35 cellular contexts compared by ENCODE assay signal in the genomic region with DNA sequence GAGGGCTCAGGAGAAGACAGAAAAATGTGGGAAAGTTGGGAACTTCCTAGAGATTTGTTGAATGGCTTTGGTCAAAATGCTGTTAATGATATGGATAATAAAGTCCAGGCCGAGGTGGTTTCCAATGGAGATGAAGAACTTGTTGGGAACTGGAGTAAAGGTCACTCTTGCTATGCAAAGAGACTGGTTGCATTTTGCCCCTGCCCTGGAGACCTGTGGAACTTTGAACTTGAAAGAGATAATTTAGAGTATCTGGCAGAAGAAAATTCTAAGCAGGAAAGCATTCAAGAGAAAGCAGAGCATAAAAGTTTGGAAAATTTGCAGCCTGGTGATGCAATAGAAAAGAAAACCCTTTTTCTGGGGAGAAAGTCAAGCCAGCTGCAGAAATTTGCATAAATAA.
"Had no signal": no experiment of that assay in that cellular context is flagged by ENCODE, and none has a peak within 500 bp of the region (broad histone marks: within the 10 kb centered on the region; RNA-seq: fewer than 3 reads in every experiment).

No MANE protein-coding gene starts in this region.

- H3K27ac Mint-ChIP-seq: activated CD4-positive, alpha-beta T cell treated with anti-CD3 and anti-CD28 coated beads, Interleukin-2, amount 10 ng/mL, durations not matched to agents 24 days and 14 days; activated CD8-positive, alpha-beta T cell treated with anti-CD3 and anti-CD28 coated beads for 36 hours; activated naive CD4-positive, alpha-beta T cell treated with anti-CD3 and anti-CD28 coated beads, Interleukin-2, amount 50 U/mL, for 24 hours; activated naive CD8-positive, alpha-beta T cell treated with anti-CD3 and anti-CD28 coated beads, Interleukin-2, amount 10 ng/mL, durations not matched to agents 7 days and 5 days; activated T-cell treated with anti-CD3 and anti-CD28 coated beads, Interleukin-2, amount 50 U/mL, for 72 hours; activated T-helper 17 cell treated with anti-CD3 and anti-CD28 coated beads, Interleukin-2, amount 50 U/mL, for 72 hours; IgD-negative memory B cell; T-helper 1 cell treated with Interleukin-12 subunit alpha and Interleukin-12 subunit beta and Interleukin-4 antibody, amounts not matched to agents 30 μg/mL and 1 μg/mL, for 36 hours; T-helper 2 cell treated with Interferon-gamma antibody and Interleukin-4, amounts not matched to agents 5 μg/mL and 100 μg/mL, for 36 hours had no signal

- ATAC-seq: activated T-cell treated with anti-CD3 and anti-CD28 coated beads, Interleukin-2, amount 50 U/mL, for 72 hours; activated T-helper 17 cell treated with anti-CD3 and anti-CD28 coated beads, Interleukin-2, amount 50 U/mL, for 72 hours; body of pancreas; Panc1 had no signal

- H3K4me3 Mint-ChIP-seq: activated CD4-positive, alpha-beta T cell treated with anti-CD3 and anti-CD28 coated beads, Interleukin-2, amount 10 ng/mL, durations not matched to agents 24 days and 14 days; activated CD8-positive, alpha-beta T cell treated with anti-CD3 and anti-CD28 coated beads for 36 hours; activated naive CD4-positive, alpha-beta T cell treated with anti-CD3 and anti-CD28 coated beads, Interleukin-2, amount 50 U/mL, for 24 hours; activated naive CD8-positive, alpha-beta T cell treated with anti-CD3 and anti-CD28 coated beads, Interleukin-2, amount 10 ng/mL, durations not matched to agents 7 days and 5 days; activated T-cell treated with anti-CD3 and anti-CD28 coated beads, Interleukin-2, amount 50 U/mL, for 72 hours; activated T-helper 17 cell treated with anti-CD3 and anti-CD28 coated beads, Interleukin-2, amount 50 U/mL, for 72 hours; IgD-negative memory B cell; T-helper 1 cell treated with Interleukin-12 subunit alpha and Interleukin-12 subunit beta and Interleukin-4 antibody, amounts not matched to agents 30 μg/mL and 1 μg/mL, for 36 hours; T-helper 2 cell treated with Interferon-gamma antibody and Interleukin-4, amounts not matched to agents 5 μg/mL and 100 μg/mL, for 36 hours had no signal

- H3K27ac ChIP-seq: body of pancreas, breast epithelium, SJSA1 had no signal

- DNase-seq: activated CD4-positive, alpha-beta T cell treated with anti-CD3 and anti-CD28 coated beads, Interleukin-2, amount 10 ng/mL, durations not matched to agents 24 days and 14 days; activated CD4-positive, alpha-beta T cell treated with anti-CD3 and anti-CD28 coated beads, Interleukin-2, amount 50 U/mL, for 4 hours; activated effector memory CD4-positive, alpha-beta T cell treated with anti-CD3 and anti-CD28 coated beads, Interleukin-2, amount 50 U/mL, for 16 hours; activated naive CD4-positive, alpha-beta T cell treated with Interleukin-2 at 50 U/mL for 16 hours; activated naive CD8-positive, alpha-beta T cell treated with anti-CD3 and anti-CD28 coated beads, Interleukin-2, amount 10 ng/mL, durations not matched to agents 7 days and 5 days; activated T-cell treated with anti-CD3 and anti-CD28 coated beads, Interleukin-2, amount 50 U/mL, for 1 hour; activated T-cell treated with anti-CD3 and anti-CD28 coated beads, Interleukin-2, amount 50 U/mL, for 72 hours; body of pancreas; Karpas-422; KBM-7; NCI-H1048; NCI-H1105 treated with DMSO at 0.1 percent for 48 hours; NCI-H1436; NCI-H1694; NCI-H1930; NCI-H2081 treated with DMSO at 0.1 percent for 48 hours; NCI-H226; NCI-H446 treated with DMSO at 0.1 percent for 48 hours; NCI-H524; NCI-H69; NCI-H82; RPMI8226; SHP77 treated with DMSO at 0.1 percent for 48 hours; SK-N-SH had no signal

- H3K36me3 ChIP-seq: breast epithelium, SJSA1 had no signal

- H3K4me1 ChIP-seq: SJSA1 had no signal

- H3K36me3 Mint-ChIP-seq: activated naive CD4-positive, alpha-beta T cell treated with anti-CD3 and anti-CD28 coated beads, Interleukin-2, amount 50 U/mL, for 24 hours; activated naive CD8-positive, alpha-beta T cell treated with anti-CD3 and anti-CD28 coated beads, Interleukin-2, amount 10 ng/mL, durations not matched to agents 7 days and 5 days; IgD-negative memory B cell had no signal

- H3K27me3 ChIP-seq: body of pancreas, breast epithelium, SJSA1 had no signal

- H3K4me2 ChIP-seq: SK-N-SH had no signal

- H3K9me3 ChIP-seq: body of pancreas, breast epithelium, SJSA1, SK-N-SH had no signal

- FAIRE-seq: astrocyte, TTC549 had no signal

- H3K4me3 ChIP-seq: body of pancreas, breast epithelium, SJSA1 had no signal

- H3K4me1 Mint-ChIP-seq: activated CD4-positive, alpha-beta T cell treated with anti-CD3 and anti-CD28 coated beads, Interleukin-2, amount 10 ng/mL, durations not matched to agents 24 days and 14 days; activated naive CD4-positive, alpha-beta T cell treated with anti-CD3 and anti-CD28 coated beads, Interleukin-2, amount 50 U/mL, for 24 hours had no signal

- H3K9ac ChIP-seq: SK-N-SH had no signal
